9 cellular contexts compared by ENCODE assay signal in the genomic region with DNA sequence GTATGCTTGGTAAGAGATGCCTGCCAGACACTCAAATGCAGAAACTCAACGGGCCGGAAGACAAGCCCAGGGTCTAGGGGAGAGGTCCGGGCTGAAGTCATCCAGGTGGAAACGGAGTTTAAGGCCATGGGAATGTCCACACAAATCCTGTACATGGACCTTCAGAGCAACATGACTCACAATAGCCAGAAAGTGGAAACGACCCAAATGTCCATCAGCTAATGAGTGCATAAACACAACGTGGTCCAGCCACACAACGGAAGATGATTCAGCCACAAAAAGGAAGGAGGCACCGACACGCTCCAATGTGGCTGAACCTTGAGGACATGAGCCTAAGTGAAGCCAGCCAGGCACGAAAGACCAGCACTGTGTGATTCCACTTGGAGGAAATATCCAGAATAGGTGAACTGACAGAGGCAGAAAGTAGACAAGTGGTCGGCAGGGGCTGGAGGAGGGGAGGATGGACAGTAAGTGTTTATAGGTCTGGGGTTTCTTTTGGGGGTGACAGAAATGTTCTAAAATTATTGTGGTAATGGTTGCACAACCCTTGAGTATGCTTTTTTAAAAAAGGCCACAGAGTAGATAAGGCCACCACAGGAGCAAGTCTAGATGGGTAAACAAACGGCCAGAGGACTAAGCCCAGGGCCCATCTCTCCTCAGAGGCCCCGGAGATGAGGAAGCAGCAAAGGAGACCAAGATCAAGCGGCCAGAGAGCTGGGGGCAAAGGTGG.
A peak's percentile ranks its signal among the peaks of the same experiment; 100 is the strongest.
DNase-seq lines count a peak whose midpoint lies in the region; ATAC-seq, FAIRE-seq and TF ChIP-seq lines count a peak whose summit lies in the region.
"Had no signal": no experiment of that assay in that cellular context is flagged by ENCODE, and none has a peak within 500 bp of the region (broad histone marks: within the 10 kb centered on the region; RNA-seq: fewer than 3 reads in every experiment).

No MANE protein-coding gene starts in this region.

- TF ChIP-seq CTCF in GM10266 (IDR thresholded peaks at IDR 0.05; ENCODE audit: control insufficient read depth, insufficient read depth, low read depth, missing control alignments) (no peak), D721Med (IDR thresholded peaks at IDR 0.05; ENCODE audit: insufficient read depth, missing control alignments) (no peak)

- peak overlapping the region; percentile 49 for H3K27ac ChIP-seq in rectal smooth muscle tissue (ENCODE audit: low read depth, low read length)

- peak; percentile 25 for FAIRE-seq in RCC 7860 (lab: Jason Lieb, UNC)
- FAIRE-seq in D721Med (lab: Jason Lieb, UNC) = no peak
- FAIRE-seq: endometrium had no signal

- no peak overlapping the region for H3K9ac ChIP-seq in rectal smooth muscle tissue (ENCODE audit: low read length)

- peaks cover 4% of the 10 kb centered on the region for H3K4me1 ChIP-seq in rectal smooth muscle tissue (ENCODE audit: control insufficient read depth, insufficient read depth, low read length)

- DNase-seq in GM10266 (ENCODE audit: extremely low spot score) (peak; percentile 30), RCC 7860 (ENCODE audit: low spot score) (peak; percentile 46), fibroblast of peridontal ligament (ENCODE audit: extremely low read depth) (peak; percentile 54), dedifferentiated amniotic fluid mesenchymal stem cell (ENCODE audit: extremely low spot score) (no peak), D721Med (ENCODE audit: insufficient read length, low spot score) (no peak)
- DNase-seq in activated CD4-positive, CD25-positive, alpha-beta regulatory T cell treated with anti-CD3 and anti-CD28 coated beads, Interleukin-2, amount 50 U/mL, for 72 hours = no peak

- no peaks in the 10 kb centered on the region for H3K36me3 ChIP-seq in rectal smooth muscle tissue (ENCODE audit: control insufficient read depth, insufficient read depth, low read length)

- no peaks in the 10 kb centered on the region for H3K27me3 ChIP-seq in rectal smooth muscle tissue (ENCODE audit: control insufficient read depth, insufficient read depth, low read length)

- H3K4me3 ChIP-seq in rectal smooth muscle tissue (ENCODE audit: low read length) = no peak overlapping the region

- ATAC-seq in GM18519 (IDR thresholded peaks at IDR 0.05; ENCODE audit: low FRiP score, unreplicated experiment) = no peak

Comparison
In these comparisons a context has a peak if more than half of its experiments do, and no peak if none do; other contexts are left out.
1. DNase-seq: peak in GM10266 (single experiment), RCC 7860 (single experiment) and fibroblast of peridontal ligament (single experiment); none in activated CD4-positive, CD25-positive, alpha-beta regulatory T cell treated with anti-CD3 and anti-CD28 coated beads, Interleukin-2, amount 50 U/mL, for 72 hours (single experiment), dedifferentiated amniotic fluid mesenchymal stem cell (single experiment) and D721Med (single experiment).